1 cellular context compared by ENCODE assay signal in the genomic region with DNA sequence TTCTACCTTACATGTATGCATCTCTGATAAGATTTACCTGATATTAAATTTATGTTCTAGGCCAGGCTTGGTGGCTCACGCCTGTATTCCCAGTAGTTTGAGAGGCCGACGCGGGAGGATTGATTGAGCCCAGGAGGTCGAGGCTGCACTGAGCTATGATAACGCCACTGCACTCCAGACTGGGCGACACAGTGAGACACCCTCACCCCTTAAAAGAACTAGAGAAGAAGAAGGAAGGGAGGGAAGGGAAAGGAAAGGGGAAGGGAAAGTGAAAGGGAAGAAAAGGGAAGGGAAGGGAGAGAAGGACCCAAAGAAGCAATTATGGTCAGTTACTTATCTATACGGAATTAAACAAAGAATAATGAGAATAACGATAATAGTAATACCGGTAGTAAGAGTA.
TF ChIP-seq lines count a peak whose summit lies in the region.

No MANE protein-coding gene starts in this region.

TF ChIP-seq in GM12878, 131 proteins besides CTCF, POLR2A, EP300 and RAD21 (continued from another document):
- TF ChIP-seq PAX5 (IDR thresholded peaks at IDR 0.05; ENCODE audit: borderline replicate concordance, low read depth, low read length) (no peak), ASH2L (IDR thresholded peaks at IDR 0.05; ENCODE audit: borderline replicate concordance, low read depth) (no peak), BMI1 (IDR thresholded peaks at IDR 0.05; ENCODE audit: borderline replicate concordance) (no peak), NFXL1 (IDR thresholded peaks at IDR 0.05; ENCODE audit: borderline replicate concordance) (no peak), ESRRA (IDR thresholded peaks at IDR 0.05; ENCODE audit: low read length) (no peak), SREBF1 (IDR thresholded peaks at IDR 0.05; ENCODE audit: low read length) (no peak)
- TF ChIP-seq, protein P1, sequence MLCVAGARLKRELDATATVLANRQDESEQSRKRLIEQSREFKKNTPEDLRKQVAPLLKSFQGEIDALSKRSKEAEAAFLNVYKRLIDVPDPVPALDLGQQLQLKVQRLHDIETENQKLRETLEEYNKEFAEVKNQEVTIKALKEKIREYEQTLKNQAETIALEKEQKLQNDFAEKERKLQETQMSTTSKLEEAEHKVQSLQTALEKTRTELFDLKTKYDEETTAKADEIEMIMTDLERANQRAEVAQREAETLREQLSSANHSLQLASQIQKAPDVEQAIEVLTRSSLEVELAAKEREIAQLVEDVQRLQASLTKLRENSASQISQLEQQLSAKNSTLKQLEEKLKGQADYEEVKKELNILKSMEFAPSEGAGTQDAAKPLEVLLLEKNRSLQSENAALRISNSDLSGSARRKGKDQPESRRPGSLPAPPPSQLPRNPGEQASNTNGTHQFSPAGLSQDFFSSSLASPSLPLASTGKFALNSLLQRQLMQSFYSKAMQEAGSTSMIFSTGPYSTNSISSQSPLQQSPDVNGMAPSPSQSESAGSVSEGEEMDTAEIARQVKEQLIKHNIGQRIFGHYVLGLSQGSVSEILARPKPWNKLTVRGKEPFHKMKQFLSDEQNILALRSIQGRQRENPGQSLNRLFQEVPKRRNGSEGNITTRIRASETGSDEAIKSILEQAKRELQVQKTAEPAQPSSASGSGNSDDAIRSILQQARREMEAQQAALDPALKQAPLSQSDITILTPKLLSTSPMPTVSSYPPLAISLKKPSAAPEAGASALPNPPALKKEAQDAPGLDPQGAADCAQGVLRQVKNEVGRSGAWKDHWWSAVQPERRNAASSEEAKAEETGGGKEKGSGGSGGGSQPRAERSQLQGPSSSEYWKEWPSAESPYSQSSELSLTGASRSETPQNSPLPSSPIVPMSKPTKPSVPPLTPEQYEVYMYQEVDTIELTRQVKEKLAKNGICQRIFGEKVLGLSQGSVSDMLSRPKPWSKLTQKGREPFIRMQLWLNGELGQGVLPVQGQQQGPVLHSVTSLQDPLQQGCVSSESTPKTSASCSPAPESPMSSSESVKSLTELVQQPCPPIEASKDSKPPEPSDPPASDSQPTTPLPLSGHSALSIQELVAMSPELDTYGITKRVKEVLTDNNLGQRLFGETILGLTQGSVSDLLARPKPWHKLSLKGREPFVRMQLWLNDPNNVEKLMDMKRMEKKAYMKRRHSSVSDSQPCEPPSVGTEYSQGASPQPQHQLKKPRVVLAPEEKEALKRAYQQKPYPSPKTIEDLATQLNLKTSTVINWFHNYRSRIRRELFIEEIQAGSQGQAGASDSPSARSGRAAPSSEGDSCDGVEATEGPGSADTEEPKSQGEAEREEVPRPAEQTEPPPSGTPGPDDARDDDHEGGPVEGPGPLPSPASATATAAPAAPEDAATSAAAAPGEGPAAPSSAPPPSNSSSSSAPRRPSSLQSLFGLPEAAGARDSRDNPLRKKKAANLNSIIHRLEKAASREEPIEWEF (IDR thresholded peaks at IDR 0.05; ENCODE audit: insufficient replicate concordance, low read depth, low read length): no peak
- TF ChIP-seq, protein P2, sequence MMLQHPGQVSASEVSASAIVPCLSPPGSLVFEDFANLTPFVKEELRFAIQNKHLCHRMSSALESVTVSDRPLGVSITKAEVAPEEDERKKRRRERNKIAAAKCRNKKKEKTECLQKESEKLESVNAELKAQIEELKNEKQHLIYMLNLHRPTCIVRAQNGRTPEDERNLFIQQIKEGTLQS (IDR thresholded peaks at IDR 0.05; ENCODE audit: borderline replicate concordance, extremely low read depth, low read depth, low read length): no peak
